ENCODE assay signal across 12 cellular contexts in genomic region chr13:113445791-113446487, GRCh38. TPM values are rescaled to one million over a fixed set of nuclear protein-coding genes. Genes with fewer than 3 reads are reported as not detected.
DNase-seq lines count a peak whose midpoint lies in the region; ATAC-seq and TF ChIP-seq lines count a peak whose summit lies in the region.
"Had no signal": no experiment of that assay in that cellular context is flagged by ENCODE, and none has a peak within 500 bp of the region (broad histone marks: within the 10 kb centered on the region; RNA-seq: fewer than 3 reads in every experiment).

No MANE protein-coding gene starts in this region.

- no peaks in the 10 kb centered on the region for H3K27me3 ChIP-seq in BE2C
- no peaks in the 10 kb centered on the region for H3K27me3 ChIP-seq in endodermal cell (ENCODE audit: control insufficient read depth, insufficient read depth, low read length, poor library complexity, severe bottlenecking)
- no peaks in the 10 kb centered on the region for H3K27me3 ChIP-seq in CD4-positive, alpha-beta memory T cell (ENCODE audit: insufficient read depth, low read length)
- H3K27me3 ChIP-seq in foreskin keratinocyte = no peaks in the 10 kb centered on the region

- H3K36me3 ChIP-seq in BE2C = peaks cover 4% of the 10 kb centered on the region
- peaks cover 5% of the 10 kb centered on the region for H3K36me3 ChIP-seq in endodermal cell (ENCODE audit: control insufficient read depth, insufficient read depth, low read length)
- no peaks in the 10 kb centered on the region for H3K36me3 ChIP-seq in CD4-positive, alpha-beta memory T cell (ENCODE audit: insufficient read depth, low read length)

- no peak overlapping the region for H3K9ac ChIP-seq in endodermal cell (ENCODE audit: extremely low read depth, low read length, poor library complexity, severe bottlenecking)

- peaks cover 50% of the 10 kb centered on the region for H3K36me3 Mint-ChIP-seq in endodermal cell (ENCODE audit: low read depth)
- H3K36me3 Mint-ChIP-seq in CD4-positive, alpha-beta memory T cell = peaks cover 3 to 6% of the 10 kb centered on the region in 2 donors

- DNase-seq in BE2C = peak; percentile 8
- DNase-seq in endodermal cell = peak; percentile 36
- no peak for DNase-seq in CD4-positive, alpha-beta memory T cell
- no peak for DNase-seq in stimulated activated naive CD4-positive, alpha-beta T cell treated with Interleukin-2 at 50 U/mL for 16 hours (lab: John Stamatoyannopoulos, UW)
- DNase-seq in foreskin keratinocyte = no peak
- DNase-seq: activated gamma-delta T cell had no signal

- peaks cover 11% of the 10 kb centered on the region for H3K4me1 ChIP-seq in BE2C
- H3K4me1 ChIP-seq in endodermal cell (ENCODE audit: control insufficient read depth, insufficient read depth, low read length) = no peaks in the 10 kb centered on the region
- H3K4me1 ChIP-seq in CD4-positive, alpha-beta memory T cell (ENCODE audit: insufficient read depth, low read length) = no peaks in the 10 kb centered on the region
- H3K4me1 ChIP-seq in foreskin keratinocyte = no peaks in the 10 kb centered on the region

- no peak overlapping the region for H3K27ac Mint-ChIP-seq in endodermal cell
- no peak overlapping the region for H3K27ac Mint-ChIP-seq in CD4-positive, alpha-beta memory T cell

- CTCF ChIA-PET in CD4-positive, alpha-beta memory T cell (lab: Charles Lee; ENCODE audit: partially characterized antibody) = no interaction called here

- no peak for TF ChIP-seq POLR2A in GM18505 (IDR thresholded peaks at IDR 0.05; ENCODE audit: borderline replicate concordance, extremely low read depth, insufficient read depth, insufficient read length)

- WGBS in endodermal cell (ENCODE audit: insufficient coverage in 1 of 2, insufficient read length in 1 of 2), 2 experiments = 75 to 86% methylated on average over 4 to 14 of the region's 19 CpGs

- H3K9me3 Mint-ChIP-seq in endodermal cell = peaks cover 3% of the 10 kb centered on the region
- peaks cover 0 to 10% (median 3%) of the 10 kb centered on the region in 8 donors for H3K9me3 Mint-ChIP-seq in CD4-positive, alpha-beta memory T cell
- H3K9me3 Mint-ChIP-seq: central memory CD8-positive, alpha-beta T cell had no signal

- H3K9me3 ChIP-seq in BE2C (no peaks in the 10 kb centered on the region), endodermal cell (ENCODE audit: control insufficient read depth, low read length) (peaks cover 10% of the 10 kb centered on the region)
- H3K9me3 ChIP-seq in CD4-positive, alpha-beta memory T cell (ENCODE audit: control insufficient read depth in 1 of 2, low read length in 2 of 2) = no peaks in the 10 kb centered on the region

- POLR2A ChIA-PET in CD4-positive, alpha-beta memory T cell (lab: Charles Lee; ENCODE audit: partially characterized antibody) = no interaction called here

- H3K4me3 ChIP-seq in BE2C (ENCODE audit: low read depth, low read length) = no peak overlapping the region
- no peak overlapping the region for H3K4me3 ChIP-seq in endodermal cell (ENCODE audit: low read length)
- H3K4me3 ChIP-seq in CD4-positive, alpha-beta memory T cell (ENCODE audit: low read length in 2 of 2) = no peak overlapping the region

- H3K27me3 Mint-ChIP-seq in endodermal cell (ENCODE audit: insufficient read depth) = no peaks in the 10 kb centered on the region
- H3K27me3 Mint-ChIP-seq in CD4-positive, alpha-beta memory T cell = no peaks in the 10 kb centered on the region
- H3K27me3 Mint-ChIP-seq: central memory CD8-positive, alpha-beta T cell had no signal

- peaks cover 4% of the 10 kb centered on the region for H3K4me1 Mint-ChIP-seq in endodermal cell
- H3K4me1 Mint-ChIP-seq in CD4-positive, alpha-beta memory T cell = peaks cover 0 to 4% (median 0%) of the 10 kb centered on the region in 4 donors
- H3K4me1 Mint-ChIP-seq: central memory CD8-positive, alpha-beta T cell; neural crest cell had no signal

- TF ChIP-seq CTCF in BE2C (IDR thresholded peaks at IDR 0.05; ENCODE audit: low read depth, low read length) = no peak
- no peak for TF ChIP-seq CTCF in endodermal cell (conservative IDR thresholded peaks at IDR 0.05)
- TF ChIP-seq CTCF in foreskin keratinocyte (conservative IDR thresholded peaks at IDR 0.05) = no peak

- ATAC-seq in GM21367 (IDR thresholded peaks at IDR 0.05; ENCODE audit: unreplicated experiment) (peak; percentile 57), HG03432 (IDR thresholded peaks at IDR 0.05; ENCODE audit: unreplicated experiment) (peak; percentile 80), GM18505 (IDR thresholded peaks at IDR 0.05; ENCODE audit: unreplicated experiment) (no peak), foreskin keratinocyte (no peak)
- ATAC-seq: activated CD4-positive, CD25-positive, alpha-beta regulatory T cell treated with anti-CD3 and anti-CD28 coated beads, Interleukin-2, amount 50 U/mL, for 24 hours had no signal

- H3K4me3 Mint-ChIP-seq in endodermal cell = no peak overlapping the region
- no peak overlapping the region for H3K4me3 Mint-ChIP-seq in CD4-positive, alpha-beta memory T cell
- H3K4me3 Mint-ChIP-seq: central memory CD8-positive, alpha-beta T cell; neural crest cell had no signal

- intact Hi-C loops in CD4-positive, alpha-beta memory T cell (cut with micrococcal nuclease) = no loop called here

- no peak overlapping the region for H3K27ac ChIP-seq in endodermal cell (ENCODE audit: low read depth, low read length)
- H3K27ac ChIP-seq in CD4-positive, alpha-beta memory T cell (ENCODE audit: low read depth, low read length) = no peak overlapping the region
- no peak overlapping the region for H3K27ac ChIP-seq in foreskin keratinocyte

RNA-seq across cellular contexts. Expression of gene ADPRHL1, which starts 7.3 kb away (rescaled TPM):
- polyA plus RNA-seq in BE2C (2012; ENCODE audit: insufficient read depth, insufficient read length, low read depth) = 0.54 TPM
- 1 to 10 TPM; 1.6 to 2.9 TPM for total RNA-seq in endodermal cell
- 2.7 TPM for polyA plus RNA-seq in endodermal cell (2013, experiment 1 of 2)
- 3.2 TPM for polyA plus RNA-seq in endodermal cell (2013, experiment 2 of 2)
- total RNA-seq in CD4-positive, alpha-beta memory T cell = 1 to 10 TPM; 1.3 to 1.5 TPM
- polyA plus RNA-seq in CD4-positive, alpha-beta memory T cell = under 1 TPM in 1 of 2 donors, not detected in 1; 0.09 TPM
- total RNA-seq in foreskin keratinocyte = 0.74 and 1.0 TPM in 2 replicates
- 0.52 and 0.72 TPM in 2 replicates for polyA plus RNA-seq in foreskin keratinocyte

RNA-seq across cellular contexts. Expression of gene DCUN1D2, which starts 44.6 kb away (rescaled TPM):
- polyA plus RNA-seq in BE2C (2012; ENCODE audit: insufficient read depth, insufficient read length, low read depth) = 31.7 TPM
- total RNA-seq in endodermal cell (10 to 100 TPM; 35.8 to 44.7 TPM), foreskin keratinocyte (5.4 and 6.4 TPM in 2 replicates)
- polyA plus RNA-seq in endodermal cell (2013, experiment 1 of 2) = 23.4 TPM
- polyA plus RNA-seq in endodermal cell (2013, experiment 2 of 2) = 23.9 TPM
- 10 to 100 TPM; 31.9 to 34.8 TPM for total RNA-seq in CD4-positive, alpha-beta memory T cell
- 1 to 10 TPM; 6.6 to 9.8 TPM for polyA plus RNA-seq in CD4-positive, alpha-beta memory T cell
- polyA plus RNA-seq in foreskin keratinocyte = 3.8 and 4.0 TPM in 2 replicates

Comparison
In these comparisons a context has a peak if more than half of its experiments do, and no peak if none do; other contexts are left out.
1. DNase-seq: peak in BE2C (single experiment) and endodermal cell (single experiment); none in CD4-positive, alpha-beta memory T cell (0 of 5), stimulated activated naive CD4-positive, alpha-beta T cell treated with Interleukin-2 at 50 U/mL for 16 hours (single experiment) and foreskin keratinocyte (0 of 2).
2. ATAC-seq: peak in GM21367 (single experiment) and HG03432 (single experiment); none in GM18505 (single experiment) and foreskin keratinocyte (single experiment).